Comparison of ENCODE assay signal across 20 cellular contexts in the genomic region with DNA sequence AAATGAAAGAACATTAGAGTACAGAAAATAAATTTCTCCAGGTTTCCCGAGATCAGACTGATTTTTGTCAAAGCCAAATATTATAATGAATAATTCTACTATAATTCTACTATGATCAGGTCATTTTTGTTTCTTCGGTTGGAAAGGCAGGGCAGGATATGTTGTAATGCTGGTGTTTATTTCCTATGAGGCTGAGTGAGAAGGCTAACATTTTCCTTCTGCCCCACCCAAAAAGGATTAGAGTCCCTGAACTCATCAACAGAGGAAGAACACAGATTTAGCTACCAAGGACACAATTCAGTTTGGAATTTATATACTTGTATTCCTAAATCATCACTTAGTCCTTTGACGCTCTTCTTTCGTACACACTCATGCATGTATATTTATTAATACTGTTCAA.
A peak's percentile ranks its signal among the peaks of the same experiment; 100 is the strongest.
DNase-seq lines count a peak whose midpoint lies in the region; TF ChIP-seq lines count a peak whose summit lies in the region.
"Had no signal": no experiment of that assay in that cellular context is flagged by ENCODE, and none has a peak within 500 bp of the region (broad histone marks: within the 10 kb centered on the region; RNA-seq: fewer than 3 reads in every experiment).

No MANE protein-coding gene starts in this region.

- no peak for DNase-seq in ascending aorta (ENCODE audit: low spot score in 2 of 2)
- DNase-seq in fibroblast of the aortic adventitia (ENCODE audit: low read depth) = peak; percentile 21
- peak; percentile 62 to 81 for DNase-seq in lung microvascular endothelial cell (ENCODE audit: low read depth in 2 of 2)
- DNase-seq in KBM-7 = no peak
- no peak for DNase-seq in DMS153 (lab: John Stamatoyannopoulos, UW)
- no peak for DNase-seq in C1 segment of cervical spinal cord (lab: John Stamatoyannopoulos, UW)
- DNase-seq in stomach = no peak
- DNase-seq: activated CD4-positive, CD25-positive, alpha-beta regulatory T cell; activated naive CD4-positive, alpha-beta T cell treated with anti-CD3 and anti-CD28 coated beads for 36 hours; activated T-cell treated with anti-CD3 and anti-CD28 coated beads, Interleukin-2, amount 50 U/mL, for 4 hours; DMS 273 treated with DMSO at 0.1 percent for 48 hours; dorsolateral prefrontal cortex; erythroblast; H9; NCI-H2227 treated with DMSO at 0.1 percent for 48 hours; Peyer's patch had no signal

- no peaks in the 10 kb centered on the region for H3K27me3 ChIP-seq in ACC112 (ENCODE audit: insufficient read depth, low read length)
- H3K27me3 ChIP-seq in ascending aorta = no peaks in the 10 kb centered on the region
- H3K27me3 ChIP-seq in stomach = no peaks in the 10 kb centered on the region
- H3K27me3 ChIP-seq: dorsolateral prefrontal cortex, Peyer's patch, vagina had no signal

- H2AFZ ChIP-seq in ACC112 (ENCODE audit: low read length, unreplicated experiment) = no peak overlapping the region
- H2AFZ ChIP-seq: parathyroid adenoma had no signal

- TF ChIP-seq CTCF in ascending aorta (IDR thresholded peaks at IDR 0.05) (no peak), fibroblast of the aortic adventitia (IDR thresholded peaks at IDR 0.05; ENCODE audit: insufficient read depth, low read length) (no peak), stomach (IDR thresholded peaks at IDR 0.05) (no peak)

- no peaks in the 10 kb centered on the region for H3K79me2 ChIP-seq in ACC112 (ENCODE audit: control insufficient read depth, insufficient read depth, low read length, unreplicated experiment)
- H3K79me2 ChIP-seq: parathyroid adenoma had no signal

- H3K36me3 ChIP-seq in ACC112 (ENCODE audit: insufficient read depth, low read length) (peaks cover 16% of the 10 kb centered on the region; the same call in 1 of the 2 replicates), ascending aorta (peaks cover 48 to 73% of the 10 kb centered on the region in 2 donors), stomach (peaks cover 9 to 93% (median 72%) of the 10 kb centered on the region in 4 donors)

- intact Hi-C loops in ascending aorta (cut with DNase I) = no loop called here
- intact Hi-C loops in stomach (cut with DNase I; ENCODE audit: low total_unique reads) = no loop called here

- H3K4me3 ChIP-seq in ACC112 (ENCODE audit: low read depth, low read length) (no peak overlapping the region), ascending aorta (no peak overlapping the region), fibroblast of the aortic adventitia (ENCODE audit: low read depth, low read length) (no peak overlapping the region), stomach (no peak overlapping the region)
- H3K4me3 ChIP-seq: dorsolateral prefrontal cortex, Peyer's patch, vagina had no signal

- no peak for TF ChIP-seq EP300 in stomach (IDR thresholded peaks at IDR 0.05)

- H3K4me1 ChIP-seq in ACC112 (ENCODE audit: control insufficient read depth, insufficient read depth, low read length, unreplicated experiment) = peaks cover 23% of the 10 kb centered on the region
- peaks cover 0 to 31% of the 10 kb centered on the region in 2 donors for H3K4me1 ChIP-seq in ascending aorta
- no peaks in the 10 kb centered on the region for H3K4me1 ChIP-seq in stomach
- H3K4me1 ChIP-seq: parathyroid adenoma, Peyer's patch, vagina had no signal

- TF ChIP-seq POLR2A in stomach (IDR thresholded peaks at IDR 0.05) = no peak

- H3K27ac ChIP-seq in ACC112 (ENCODE audit: low read depth, low read length) (0 out of 2 replicates have a peak overlapping the region, but pooled peaks have one; percentile 1), ascending aorta (peak overlapping the region; percentile 75 to 86), stomach (peak overlapping the region in 2 of 5 donors; percentile 23 to 71)
- H3K27ac ChIP-seq: C4-2B, parathyroid adenoma, Peyer's patch, vagina had no signal

- WGBS in stomach, 5 donors = 71 to 82% (median 81%) methylated on average over 4 of the region's 4 CpGs

- in situ Hi-C loops in KBM-7 (cut with MboI; ENCODE audit: low pct_unique_long_range_greater_than_20kb, low sequenced_read_pairs) = no loop called here

- no peaks in the 10 kb centered on the region for H3K9me3 ChIP-seq in ascending aorta
- H3K9me3 ChIP-seq in stomach = no peaks in the 10 kb centered on the region
- H3K9me3 ChIP-seq: Peyer's patch, vagina had no signal

Comparison
In these comparisons a context has a peak if more than half of its experiments do, and no peak if none do; other contexts are left out.
1. DNase-seq: peak in fibroblast of the aortic adventitia (single experiment) and lung microvascular endothelial cell (2 of 2); none in ascending aorta (0 of 2), KBM-7 (single experiment), DMS153 (single experiment), C1 segment of cervical spinal cord (0 of 14) and stomach (single experiment).